In genomic region chr11:118841469-118842222, GRCh38 we compare ENCODE assay signal across 11 cellular contexts. TPM values are rescaled to one million over a fixed set of nuclear protein-coding genes. Genes with fewer than 3 reads are reported as not detected.
DNase-seq lines count a peak whose midpoint lies in the region; ATAC-seq and TF ChIP-seq lines count a peak whose summit lies in the region.
"Had no signal": no experiment of that assay in that cellular context is flagged by ENCODE, and none has a peak within 500 bp of the region (broad histone marks: within the 10 kb centered on the region; RNA-seq: fewer than 3 reads in every experiment).

No MANE protein-coding gene starts in this region.

- TF ChIP-seq CTCF in GM06990 (IDR thresholded peaks at IDR 0.05; ENCODE audit: insufficient read depth, low read length, poor library complexity, severe bottlenecking) (no peak), mucosa of descending colon (IDR thresholded peaks at IDR 0.05) (no peak), coronary artery (IDR thresholded peaks at IDR 0.05) (no peak)

- H4K8ac ChIP-seq in neuronal stem cell (ENCODE audit: low read depth, low read length) = no peak overlapping the region

- no peak overlapping the region for H3K18ac ChIP-seq in neuronal stem cell (ENCODE audit: low read length)

- WGBS in neuronal stem cell (ENCODE audit: extremely low coverage in 2 of 2, insufficient read length in 2 of 2, insufficient replicate concordance in 1 of 2), 2 donors = no CpG with 5 or more reads among the region's 8 CpGs

- H2BK5ac ChIP-seq in neuronal stem cell (ENCODE audit: low read length) = no peak overlapping the region

- H3K4me3 ChIP-seq in GM06990 (replicated peaks; ENCODE audit: low read depth, low read length) (peak overlapping the region; percentile 10; the same call in 1 of the 2 replicates), mucosa of descending colon (no peak overlapping the region), coronary artery (no peak overlapping the region), neuronal stem cell (ENCODE audit: low read length in 2 of 2) (no peak overlapping the region)
- H3K4me3 ChIP-seq: SJCRH30 had no signal

- no peak overlapping the region for H2BK120ac ChIP-seq in neuronal stem cell (ENCODE audit: low read depth, low read length)

- no peaks in the 10 kb centered on the region for H3K4me1 ChIP-seq in mucosa of descending colon (ENCODE audit: low read depth)
- peaks cover 0 to 3% of the 10 kb centered on the region in 2 donors for H3K4me1 ChIP-seq in neuronal stem cell (ENCODE audit: control insufficient read depth in 2 of 2, insufficient read depth in 1 of 2, low read depth in 1 of 2, low read length in 2 of 2)
- H3K4me1 ChIP-seq: SJCRH30 had no signal

- no peak overlapping the region for H2AK5ac ChIP-seq in neuronal stem cell (ENCODE audit: low read depth, low read length)

- H2BK15ac ChIP-seq in neuronal stem cell (ENCODE audit: low read length) = no peak overlapping the region

- H3K23ac ChIP-seq in neuronal stem cell (ENCODE audit: low read depth, low read length, poor library complexity) = no peak overlapping the region

- H3K27me3 ChIP-seq in GM06990 (replicated peaks; ENCODE audit: control insufficient read depth, insufficient read depth, low read length) = no peaks in the 10 kb centered on the region
- no peaks in the 10 kb centered on the region for H3K27me3 ChIP-seq in neuronal stem cell (ENCODE audit: control insufficient read depth in 3 of 3, insufficient read depth in 3 of 3, low read depth in 1 of 3, low read length in 3 of 3)
- H3K27me3 ChIP-seq: SJCRH30 had no signal

- no peak overlapping the region for H2AFZ ChIP-seq in neuronal stem cell (ENCODE audit: low read length)

- no peak overlapping the region for H3K14ac ChIP-seq in neuronal stem cell (ENCODE audit: low read length)

- H3K27ac ChIP-seq in coronary artery (no peak overlapping the region), neuronal stem cell (replicated peaks; ENCODE audit: low read length) (no peak overlapping the region)
- H3K27ac ChIP-seq: SJCRH30 had no signal

- H3K4ac ChIP-seq in neuronal stem cell (ENCODE audit: low read length) = no peak overlapping the region

- intact Hi-C loops in mucosa of descending colon (cut with DNase I, micrococcal nuclease) = no loop called here

- ATAC-seq in HG02610 (IDR thresholded peaks at IDR 0.05; ENCODE audit: unreplicated experiment) (peak; percentile 51), mucosa of descending colon (peak; percentile 65)

- H3K79me1 ChIP-seq in neuronal stem cell (ENCODE audit: low read depth, low read length) = no peaks in the 10 kb centered on the region

- no peak overlapping the region for H2BK12ac ChIP-seq in neuronal stem cell (ENCODE audit: low read length)

- no peak overlapping the region for H4K91ac ChIP-seq in neuronal stem cell (ENCODE audit: low read depth, low read length, poor library complexity)

- no peak overlapping the region for H3K9ac ChIP-seq in neuronal stem cell (ENCODE audit: low read depth, low read length, poor library complexity)

- no peak overlapping the region for H3K4me2 ChIP-seq in neuronal stem cell (ENCODE audit: insufficient read depth, low read length, poor library complexity, severe bottlenecking)

- H3K36me3 ChIP-seq in GM06990 (ENCODE audit: control insufficient read depth, insufficient read depth, low read length) = no peaks in the 10 kb centered on the region
- H3K36me3 ChIP-seq in mucosa of descending colon (ENCODE audit: low read depth) = no peaks in the 10 kb centered on the region
- no peaks in the 10 kb centered on the region for H3K36me3 ChIP-seq in neuronal stem cell (replicated peaks in 1 of 2; ENCODE audit: control insufficient read depth in 2 of 2, insufficient read depth in 2 of 2, low read length in 2 of 2)
- H3K36me3 ChIP-seq: SJCRH30 had no signal

- H3K9me3 ChIP-seq in mucosa of descending colon (no peaks in the 10 kb centered on the region), neuronal stem cell (replicated peaks in 1 of 2; ENCODE audit: control insufficient read depth in 2 of 2, insufficient read depth in 1 of 2, low read depth in 1 of 2, low read length in 2 of 2) (no peaks in the 10 kb centered on the region)
- H3K9me3 ChIP-seq: SJCRH30 had no signal

- DNase-seq in GM06990 (ENCODE audit: extremely low read depth, insufficient read length) = no peak
- peak; percentile 60 to 75 for DNase-seq in activated CD4-positive, alpha-beta T cell treated with anti-CD3 and anti-CD28 coated beads, Interleukin-2, amount 50 U/mL, for 48 hours
- peak in 1 of 3 donors; percentile 17 for DNase-seq in mucosa of descending colon
- no peak for DNase-seq in NCI-H2227 treated with DMSO at 0.1 percent for 48 hours (lab: John Stamatoyannopoulos, UW)
- DNase-seq in COR-L47 (lab: John Stamatoyannopoulos, UW) = no peak
- no peak for DNase-seq in coronary artery (ENCODE audit: low spot score)
- no peak for DNase-seq in neuronal stem cell (ENCODE audit: low spot score)
- DNase-seq: AML-193, endodermal cell, SJCRH30 had no signal

RNA-seq across cellular contexts. Expression of gene CXCR5, which starts 42.0 kb away (rescaled TPM):
- under 1 TPM in 2 of 3 donors, not detected in 1; 0.12 to 0.23 TPM for total RNA-seq in mucosa of descending colon
- polyA plus RNA-seq in neuronal stem cell (2013, experiment 1 of 2) = not detected
- not detected for polyA plus RNA-seq in neuronal stem cell (2013, experiment 2 of 2)
- total RNA-seq: SJCRH30 had no signal

RNA-seq across cellular contexts. Expression of gene DDX6, which starts 50.7 kb away (rescaled TPM):
- total RNA-seq in mucosa of descending colon = 100 to 1,000 TPM in 1 of 3 donors, 10 to 100 TPM in 2; 86.9 to 158 (median 97.6) TPM
- polyA plus RNA-seq in neuronal stem cell (2013, experiment 1 of 2) = 57.0 TPM
- 59.6 TPM for polyA plus RNA-seq in neuronal stem cell (2013, experiment 2 of 2)

Comparison
In these comparisons a context has a peak if more than half of its experiments do, and no peak if none do; other contexts are left out.
1. DNase-seq: peak in activated CD4-positive, alpha-beta T cell treated with anti-CD3 and anti-CD28 coated beads, Interleukin-2, amount 50 U/mL, for 48 hours (2 of 2); none in GM06990 (single experiment), NCI-H2227 treated with DMSO at 0.1 percent for 48 hours (single experiment), COR-L47 (single experiment), coronary artery (single experiment) and neuronal stem cell (single experiment).